ENCODE assay signal across 17 cellular contexts in genomic region chr13:110677731-110678545, GRCh38. TPM values are rescaled to one million over a fixed set of nuclear protein-coding genes. Genes with fewer than 3 reads are reported as not detected.
DNase-seq lines count a peak whose midpoint lies in the region; ATAC-seq and TF ChIP-seq lines count a peak whose summit lies in the region.
"Had no signal": no experiment of that assay in that cellular context is flagged by ENCODE, and none has a peak within 500 bp of the region (broad histone marks: within the 10 kb centered on the region; RNA-seq: fewer than 3 reads in every experiment).

No MANE protein-coding gene starts in this region.

- H4K20me1 ChIP-seq in BLaER1 = peaks cover 32% of the 10 kb centered on the region

- peaks cover 43% of the 10 kb centered on the region for H3K4me1 ChIP-seq in BLaER1
- H3K4me1 ChIP-seq: prostate gland, uterus had no signal

- no peaks in the 10 kb centered on the region for H3K9me3 Mint-ChIP-seq in central memory CD8-positive, alpha-beta T cell
- no peaks in the 10 kb centered on the region for H3K9me3 Mint-ChIP-seq in neural crest cell

- no peaks in the 10 kb centered on the region for H3K27me3 ChIP-seq in BLaER1
- H3K27me3 ChIP-seq: uterus had no signal

- no peak overlapping the region for H3K9ac ChIP-seq in BLaER1
- H3K9ac ChIP-seq: KMS-11 had no signal

- in situ Hi-C loops in G401 (cut with HindIII; ENCODE audit: low sequenced_read_pairs) = no loop called here

- DNase-seq in G401 (ENCODE audit: low spot score) (peak; percentile 64), neural crest cell (ENCODE audit: low read depth, low spot score) (no peak), GM03348 (ENCODE audit: low spot score) (no peak), Right ventricle myocardium inferior (ENCODE audit: missing footprints) (no peak), coronary artery (ENCODE audit: low spot score) (no peak), HUDEP-2 (lab: John Stamatoyannopoulos, UW; ENCODE audit: unreplicated experiment in 76 of 76) (no peak)
- DNase-seq in central memory CD8-positive, alpha-beta T cell (ENCODE audit: low spot score in 2 of 2) = no peak
- DNase-seq: kidney, NCI-H1417, NCI-H446, OCI-M1, uterus had no signal

- TF ChIP-seq CTCF in neural crest cell (conservative IDR thresholded peaks at IDR 0.05) = no peak
- no peak for TF ChIP-seq CTCF in coronary artery (IDR thresholded peaks at IDR 0.05)

- H3K4me3 Mint-ChIP-seq in central memory CD8-positive, alpha-beta T cell = no peak overlapping the region
- H3K4me3 Mint-ChIP-seq in neural crest cell = no peak overlapping the region

- H3K27ac Mint-ChIP-seq in central memory CD8-positive, alpha-beta T cell (ENCODE audit: low read depth) = peak overlapping the region; percentile 29
- H3K27ac Mint-ChIP-seq in neural crest cell (ENCODE audit: unreplicated experiment) = peak overlapping the region; percentile 79

- H3K27me3 Mint-ChIP-seq in central memory CD8-positive, alpha-beta T cell = no peaks in the 10 kb centered on the region
- no peaks in the 10 kb centered on the region for H3K27me3 Mint-ChIP-seq in neural crest cell (ENCODE audit: low read depth)

- peaks cover 6% of the 10 kb centered on the region; the same call in 1 of the 2 replicates for H3K9me3 ChIP-seq in BLaER1
- H3K9me3 ChIP-seq: mucosa of descending colon, prostate gland, uterus had no signal

- intact Hi-C loops in Right ventricle myocardium inferior (cut with DNase I) = no loop called here

- H3K36me3 ChIP-seq in BLaER1 = peaks cover 50% of the 10 kb centered on the region
- H3K36me3 ChIP-seq: uterus had no signal

- peak overlapping the region; percentile 32 for H3K4me2 ChIP-seq in BLaER1
- H3K4me2 ChIP-seq: KMS-11 had no signal

- no peak for ATAC-seq in central memory CD8-positive, alpha-beta T cell (replicated peaks; ENCODE audit: extremely low read depth, poor library complexity, severe bottlenecking)
- no peak for ATAC-seq in Right ventricle myocardium inferior
- ATAC-seq: mucosa of descending colon had no signal

- H3K4me1 Mint-ChIP-seq in central memory CD8-positive, alpha-beta T cell = peaks cover 31% of the 10 kb centered on the region
- no peaks in the 10 kb centered on the region for H3K4me1 Mint-ChIP-seq in neural crest cell

- H3K36me3 Mint-ChIP-seq in central memory CD8-positive, alpha-beta T cell (ENCODE audit: insufficient read depth) = peaks cover 30% of the 10 kb centered on the region
- H3K36me3 Mint-ChIP-seq in neural crest cell (ENCODE audit: low read depth) = peaks cover 47% of the 10 kb centered on the region

- peak overlapping the region; percentile 26; the same call in 1 of the 2 replicates for H3K27ac ChIP-seq in BLaER1
- no peak overlapping the region for H3K27ac ChIP-seq in coronary artery
- H3K27ac ChIP-seq: C4-2B, KMS-11, prostate gland, uterus had no signal

- H3K4me3 ChIP-seq in BLaER1 (no peak overlapping the region), coronary artery (no peak overlapping the region)
- H3K4me3 ChIP-seq: mucosa of descending colon, prostate gland, uterus had no signal

RNA-seq across cellular contexts. Expression of gene CARS2, which starts 28.0 kb away (rescaled TPM):
- 91.1 and 97.3 TPM in 2 replicates for total RNA-seq in G401 (2014; rRNA removed; shearing (Covaris generic))
- 81.5 and 92.3 TPM in 2 replicates for total RNA-seq in neural crest cell
- 52.1 TPM for total RNA-seq in Right ventricle myocardium inferior

RNA-seq across cellular contexts. Expression of gene ING1, which starts 35.6 kb away (rescaled TPM):
- 25.1 and 31.4 TPM in 2 replicates for total RNA-seq in G401 (2014; rRNA removed; shearing (Covaris generic))
- 26.8 and 29.6 TPM in 2 replicates for total RNA-seq in neural crest cell
- total RNA-seq in Right ventricle myocardium inferior = 7.8 TPM
